20 cellular contexts compared by ENCODE assay signal in the genomic region with DNA sequence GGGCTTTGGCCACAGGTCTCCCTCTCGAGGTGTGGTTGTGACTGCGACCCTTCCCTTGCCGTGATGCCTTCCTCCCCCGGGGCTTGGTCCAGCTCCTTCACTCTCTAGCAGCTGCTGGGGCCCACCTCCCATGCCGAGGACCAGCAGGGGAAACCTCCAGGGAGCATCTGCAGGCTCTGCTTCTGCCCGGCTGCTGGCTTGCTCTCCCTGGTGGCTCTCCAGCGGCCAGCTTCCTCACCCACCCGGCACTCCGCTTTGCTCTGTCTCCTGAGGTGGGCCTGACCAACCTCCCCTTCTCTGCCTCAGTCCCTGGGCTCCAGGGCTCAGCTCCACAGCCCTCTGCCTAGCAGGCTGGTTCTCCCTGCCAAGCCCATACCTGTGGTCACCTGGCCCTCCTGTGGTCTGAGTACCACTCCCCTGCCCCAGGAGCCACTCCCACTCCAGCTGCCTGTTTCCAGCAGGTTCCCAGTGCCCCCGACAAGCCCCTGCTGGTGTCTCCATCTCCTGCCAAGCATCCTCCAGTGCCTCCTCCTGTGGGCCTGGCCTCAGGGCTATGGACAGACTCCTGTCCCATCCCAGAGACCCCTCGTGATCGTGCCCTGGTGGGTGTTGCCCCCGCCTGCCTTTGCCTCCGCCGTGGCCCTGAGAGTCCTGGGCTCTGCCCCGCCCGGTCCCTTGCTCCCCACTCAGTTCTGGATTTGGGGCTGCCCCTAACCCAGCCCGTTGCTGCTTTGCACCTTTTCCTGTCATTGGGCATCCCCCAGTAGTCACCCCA. TPM values are rescaled to one million over a fixed set of nuclear protein-coding genes. Genes with fewer than 3 reads are reported as not detected.
DNase-seq lines count a peak whose midpoint lies in the region; TF ChIP-seq lines count a peak whose summit lies in the region.
"Had no signal": no experiment of that assay in that cellular context is flagged by ENCODE, and none has a peak within 500 bp of the region (broad histone marks: within the 10 kb centered on the region; RNA-seq: fewer than 3 reads in every experiment).

No MANE protein-coding gene starts in this region.

- DNase-seq in NCI-H69 (lab: John Stamatoyannopoulos, UW) (peak; percentile 52), mesenchymal stem cell (no peak), posterior vena cava (ENCODE audit: low spot score) (peak; percentile 70), SK-N-SH (no peak), HuH-7.5 (ENCODE audit: low spot score) (no peak), osteocyte (ENCODE audit: extremely low spot score, unreplicated experiment) (no peak)
- DNase-seq: DMS79; HCEC 1CT; Kasumi-1; MG63; NCI-H1048; NCI-H1436; NCI-H1930; NCI-H345; NCI-H524 treated with DMSO at 0.1 percent for 48 hours; NK-92 treated with Interleukin-12 subunit alpha and Interleukin-12 subunit beta, amount 100 ng/mL, for 24 hours; SHP77 treated with DMSO at 0.1 percent for 48 hours had no signal

- intact Hi-C loops in posterior vena cava (cut with DNase I): no loop called here

- H3K18ac ChIP-seq in mesenchymal stem cell (ENCODE audit: low read depth in 1 of 2, low read length in 2 of 2): no peak overlapping the region

- no peak overlapping the region for H4K8ac ChIP-seq in mesenchymal stem cell (ENCODE audit: low read length)

- H4K91ac ChIP-seq in mesenchymal stem cell (ENCODE audit: low read length): no peak overlapping the region

- peak overlapping the region in 10 of 11 experiments; percentile 9 to 81 (median 71); a peak in 18 of 22 replicates for H3K4me2 ChIP-seq in BLaER1 treated with 17β-estradiol and CSF1 and Interleukin-3, amounts not matched to agents 10 nM and 100 nM
- H3K4me2 ChIP-seq in mesenchymal stem cell (ENCODE audit: low read length, poor library complexity, severe bottlenecking) (no peak overlapping the region), SK-N-SH (no peak overlapping the region)

- H2BK12ac ChIP-seq in mesenchymal stem cell (ENCODE audit: low read length in 2 of 2): peak overlapping the region; percentile 5 to 29

- H3K27me3 Mint-ChIP-seq in osteocyte (ENCODE audit: unreplicated experiment): peaks cover 12% of the 10 kb centered on the region

- H3K9me3 ChIP-seq in BLaER1 treated with 17β-estradiol and CSF1 and Interleukin-3, amounts not matched to agents 10 nM and 100 nM (replicated peaks in 1 of 11): peaks cover 0 to 8% (median 0%) of the 10 kb centered on the region in 11 experiments; a peak in 5 of 22 replicates
- H3K9me3 ChIP-seq in mesenchymal stem cell (ENCODE audit: control insufficient read depth, low read length) (no peaks in the 10 kb centered on the region), SK-N-SH (no peaks in the 10 kb centered on the region)
- H3K9me3 ChIP-seq: MG63 had no signal

- no peaks in the 10 kb centered on the region for H3K27me3 ChIP-seq in BLaER1 treated with 17β-estradiol and CSF1 and Interleukin-3, amounts not matched to agents 10 nM and 100 nM
- H3K27me3 ChIP-seq in mesenchymal stem cell (ENCODE audit: control insufficient read depth in 1 of 2, insufficient read depth in 1 of 2, low read length in 2 of 2): peaks cover 0 to 27% of the 10 kb centered on the region in 2 experiments
- no peaks in the 10 kb centered on the region for H3K27me3 ChIP-seq in SK-N-SH (ENCODE audit: insufficient read depth)
- H3K27me3 ChIP-seq: MG63 had no signal

- no peaks in the 10 kb centered on the region for H3K79me1 ChIP-seq in mesenchymal stem cell (replicated peaks; ENCODE audit: low read length, poor library complexity, severe bottlenecking)

- no peak overlapping the region for H3K4ac ChIP-seq in mesenchymal stem cell (ENCODE audit: low read depth in 1 of 2, low read length in 2 of 2)

- no peaks in the 10 kb centered on the region for H3K9me2 ChIP-seq in SK-N-SH

- H3K36me3 ChIP-seq in BLaER1 treated with 17β-estradiol and CSF1 and Interleukin-3, amounts not matched to agents 10 nM and 100 nM: no peaks in the 10 kb centered on the region
- peaks cover 0 to 77% of the 10 kb centered on the region in 2 experiments for H3K36me3 ChIP-seq in mesenchymal stem cell (ENCODE audit: control insufficient read depth in 1 of 2, insufficient read depth in 2 of 2, low read depth in 1 of 2, low read length in 2 of 2)
- no peaks in the 10 kb centered on the region for H3K36me3 ChIP-seq in SK-N-SH (replicated peaks in 1 of 2; ENCODE audit: control insufficient read depth in 1 of 2, insufficient read depth in 2 of 2, low read length in 1 of 2)
- H3K36me3 ChIP-seq: MG63 had no signal

- H3K4me3 Mint-ChIP-seq in osteocyte (ENCODE audit: unreplicated experiment): no peak overlapping the region
- H3K4me3 Mint-ChIP-seq: CD14-positive monocyte had no signal

- H2AFZ ChIP-seq in mesenchymal stem cell (ENCODE audit: low read depth, low read length): no peak overlapping the region
- H2AFZ ChIP-seq in SK-N-SH (ENCODE audit: low read depth): no peak overlapping the region

- TF ChIP-seq EP300 in SK-N-SH (IDR thresholded peaks at IDR 0.05; ENCODE audit: borderline replicate concordance in 1 of 2, low read depth in 1 of 2, low read length in 1 of 2): no peak

- H3K27ac ChIP-seq in BLaER1 treated with 17β-estradiol and CSF1 and Interleukin-3, amounts not matched to agents 10 nM and 100 nM: no peak overlapping the region
- H3K27ac ChIP-seq in mesenchymal stem cell (ENCODE audit: low read length, poor library complexity, severe bottlenecking): no peak overlapping the region
- H3K27ac ChIP-seq in SK-N-SH (ENCODE audit: low read depth in 2 of 2, low read length in 1 of 2): no peak overlapping the region

- peaks cover 2% of the 10 kb centered on the region for H3K4me1 Mint-ChIP-seq in osteocyte (ENCODE audit: unreplicated experiment)
- H3K4me1 Mint-ChIP-seq: CD14-positive monocyte had no signal

- 90% methylated on average over 18 of the region's 18 CpGs for WGBS in mesenchymal stem cell
- WGBS in SK-N-SH (ENCODE audit: low lambda C conversion rate): 72% methylated on average over 8 of the region's 18 CpGs

- TF ChIP-seq CTCF in SK-N-SH (IDR thresholded peaks at IDR 0.05): no peak
- no peak for TF ChIP-seq CTCF in osteocyte (IDR thresholded peaks at IDR 0.05)

- peak overlapping the region; percentile 3 for H2BK15ac ChIP-seq in mesenchymal stem cell (ENCODE audit: low read depth, poor library complexity, severe bottlenecking)

- H3K36me3 Mint-ChIP-seq in osteocyte (ENCODE audit: unreplicated experiment): no peaks in the 10 kb centered on the region
- H3K36me3 Mint-ChIP-seq: CD14-positive monocyte had no signal

- POLR2A ChIA-PET in SK-N-SH (lab: Yijun Ruan, JAX): no interaction called here

- H2AK5ac ChIP-seq in mesenchymal stem cell (ENCODE audit: low read length, severe bottlenecking): no peak overlapping the region

- H3K27ac Mint-ChIP-seq in osteocyte (ENCODE audit: unreplicated experiment): no peak overlapping the region

- no peaks in the 10 kb centered on the region for H4K20me1 ChIP-seq in BLaER1 treated with 17β-estradiol and CSF1 and Interleukin-3, amounts not matched to agents 10 nM and 100 nM
- no peaks in the 10 kb centered on the region for H4K20me1 ChIP-seq in SK-N-SH (ENCODE audit: insufficient read depth)

- H3K14ac ChIP-seq in mesenchymal stem cell (ENCODE audit: low read length in 2 of 2): no peak overlapping the region

- peaks cover 0 to 46% (median 30%) of the 10 kb centered on the region in 10 experiments; a peak in 15 of 20 replicates for H3K4me1 ChIP-seq in BLaER1 treated with 17β-estradiol and CSF1 and Interleukin-3, amounts not matched to agents 10 nM and 100 nM
- H3K4me1 ChIP-seq in mesenchymal stem cell (ENCODE audit: control insufficient read depth, insufficient read depth, low read depth, low read length) (no peaks in the 10 kb centered on the region), SK-N-SH (ENCODE audit: control insufficient read depth in 1 of 2, insufficient read depth in 2 of 2, low read depth in 1 of 2, low read length in 1 of 2) (peaks cover 0 to 27% of the 10 kb centered on the region in 2 experiments; a peak in 1 of 4 replicates)

- no peak overlapping the region for H2BK120ac ChIP-seq in mesenchymal stem cell (ENCODE audit: low read depth, low read length)

- peak overlapping the region in 3 of 11 experiments; percentile 16 to 35 (median 29); a peak in 2 of 22 replicates for H3K9ac ChIP-seq in BLaER1 treated with 17β-estradiol and CSF1 and Interleukin-3, amounts not matched to agents 10 nM and 100 nM
- H3K9ac ChIP-seq in mesenchymal stem cell (ENCODE audit: low read length) (no peak overlapping the region), SK-N-SH (no peak overlapping the region)

- no peaks in the 10 kb centered on the region for H3F3A ChIP-seq in SK-N-SH (replicated peaks; ENCODE audit: insufficient read depth)

- H2BK5ac ChIP-seq in mesenchymal stem cell (ENCODE audit: low read depth, low read length, poor library complexity, severe bottlenecking): no peak overlapping the region

- no peaks in the 10 kb centered on the region for H3K79me2 ChIP-seq in SK-N-SH (ENCODE audit: insufficient read depth)

- no peaks in the 10 kb centered on the region for H3K9me3 Mint-ChIP-seq in osteocyte (ENCODE audit: unreplicated experiment)

- TF ChIP-seq RAD21 in SK-N-SH (IDR thresholded peaks at IDR 0.05; ENCODE audit: low read length): no peak

- CTCF ChIA-PET in SK-N-SH (lab: Yijun Ruan, JAX): interaction anchor here (1.3 kb wide), 1 partner anchor 20 kb away, joined by 3 read pairs; no protein-coding TSS in a partner anchor

- H3K23ac ChIP-seq in mesenchymal stem cell (ENCODE audit: low read length in 2 of 2): no peak overlapping the region

- no peak overlapping the region for H3K4me3 ChIP-seq in BLaER1 treated with 17β-estradiol and CSF1 and Interleukin-3, amounts not matched to agents 10 nM and 100 nM
- no peak overlapping the region for H3K4me3 ChIP-seq in mesenchymal stem cell (ENCODE audit: insufficient read depth in 1 of 2, low read depth in 1 of 2, low read length in 2 of 2)
- H3K4me3 ChIP-seq in SK-N-SH (ENCODE audit: low read depth in 2 of 2, low read length in 1 of 2): no peak overlapping the region
- H3K4me3 ChIP-seq: MG63 had no signal

TF ChIP-seq in SK-N-SH, 30 proteins besides CTCF, POLR2A, EP300 and RAD21:
- TF ChIP-seq NFIC (IDR thresholded peaks at IDR 0.05; ENCODE audit: borderline replicate concordance) (no peak), RCOR1 (IDR thresholded peaks at IDR 0.05; ENCODE audit: low read length) (no peak), RFX5 (IDR thresholded peaks at IDR 0.05; ENCODE audit: low read length) (no peak)

RNA-seq across cellular contexts. Expression of gene MEG3, which starts 9.5 kb away (rescaled TPM):
- 0.12 TPM for polyA plus RNA-seq in mesenchymal stem cell (2013, experiment 1 of 2)
- polyA plus RNA-seq in mesenchymal stem cell (2013, experiment 2 of 2): 0.01 TPM
- total RNA-seq in posterior vena cava: 10 to 100 TPM; 56.2 to 99.4 TPM
- polyA plus RNA-seq in SK-N-SH (2012; rRNA removed): not detected in 2 replicates
- polyA plus RNA-seq in SK-N-SH (2012; cell fraction: cytosol; rRNA removed): not detected in 2 replicates
- polyA plus RNA-seq in SK-N-SH (2012; cell fraction: nucleus; rRNA removed): not detected in 2 replicates
- total RNA-seq in osteocyte: not detected in 2 replicates
- total RNA-seq: OCI-LY7 had no signal
- polyA plus RNA-seq: CD14-positive monocyte had no signal

Comparison
In these comparisons a context has a peak if more than half of its experiments do, and no peak if none do; other contexts are left out.
1. H3K4me2 ChIP-seq: peak in BLaER1 treated with 17β-estradiol and CSF1 and Interleukin-3, amounts not matched to agents 10 nM and 100 nM (10 of 11); none in mesenchymal stem cell (single experiment) and SK-N-SH (single experiment).
2. DNase-seq: peak in NCI-H69 (single experiment) and posterior vena cava (single experiment); none in mesenchymal stem cell (single experiment), SK-N-SH (single experiment), HuH-7.5 (single experiment) and osteocyte (single experiment).
3. RNA of gene MEG3, which starts 9.5 kb away (total RNA-seq): 56.2 to 99.4 TPM in posterior vena cava; not detected in osteocyte; every median in the first group is over 10 times any median in the second.